In genomic region chr11:57645716-57646085, GRCh38 we compare ENCODE assay signal across 18 cellular contexts. TPM values are rescaled to one million over a fixed set of nuclear protein-coding genes. Genes with fewer than 3 reads are reported as not detected.
A peak's percentile ranks its signal among the peaks of the same experiment; 100 is the strongest.
DNase-seq lines count a peak whose midpoint lies in the region; TF ChIP-seq lines count a peak whose summit lies in the region.
"Had no signal": no experiment of that assay in that cellular context is flagged by ENCODE, and none has a peak within 500 bp of the region (broad histone marks: within the 10 kb centered on the region; RNA-seq: fewer than 3 reads in every experiment).

No MANE protein-coding gene starts in this region.

- H3K4me3 Mint-ChIP-seq in H9: peak overlapping the region in 1 of 2 experiments; percentile 18; a peak in 1 of 5 replicates
- H3K4me3 Mint-ChIP-seq in T-helper 2 cell treated with Interferon-gamma antibody and Interleukin-4, amounts not matched to agents 5 μg/mL and 100 μg/mL, for 36 hours: no peak overlapping the region
- H3K4me3 Mint-ChIP-seq: activated naive CD4-positive, alpha-beta T cell treated with anti-CD3 and anti-CD28 coated beads for 36 hours; effector memory CD8-positive, alpha-beta T cell; stimulated activated naive CD8-positive, alpha-beta T cell treated with anti-CD3 and anti-CD28 coated beads, Interleukin-15, Interleukin-2, amounts not matched to agents 100 ng/mL and 50 ng/mL, for 24 hours had no signal

- H2BK20ac ChIP-seq in H9 (ENCODE audit: low read depth, low read length, poor library complexity, severe bottlenecking): no peak overlapping the region

- H3K36me3 ChIP-seq in iPS-15b (ENCODE audit: control insufficient read depth, insufficient read depth, low read length): no peaks in the 10 kb centered on the region
- no peaks in the 10 kb centered on the region for H3K36me3 ChIP-seq in skeletal muscle tissue (ENCODE audit: control insufficient read depth in 3 of 3, insufficient read depth in 3 of 3, low read length in 3 of 3)

- no peak overlapping the region for H2AFZ ChIP-seq in H9 (ENCODE audit: low read length)

- H3K18ac ChIP-seq in H9 (ENCODE audit: insufficient read length, low read depth, low read length): no peak overlapping the region

- H4K8ac ChIP-seq in H9 (replicated peaks; ENCODE audit: insufficient read length, low read depth, low read length): no peak overlapping the region

- DNase-seq in H9 (no peak), HuH-7 (ENCODE audit: low spot score) (no peak), NCI-H2171 (lab: John Stamatoyannopoulos, UW) (no peak), NCI-H774 (lab: John Stamatoyannopoulos, UW) (no peak)
- no peak for DNase-seq in T-helper 2 cell treated with Interferon-gamma antibody and Interleukin-4, amounts not matched to agents 5 μg/mL and 100 μg/mL, for 36 hours (ENCODE audit: low spot score)
- DNase-seq: activated CD4-positive, CD25-positive, alpha-beta regulatory T cell; activated CD8-positive, alpha-beta memory T cell treated with anti-CD3 and anti-CD28 coated beads, Interleukin-2, amount 50 U/mL, for 4 hours; activated naive CD4-positive, alpha-beta T cell treated with anti-CD3 and anti-CD28 coated beads for 36 hours; body of pancreas; Calu3; effector memory CD8-positive, alpha-beta T cell; GF-D8; Karpas-422; NCI-H510A treated with DMSO at 0.1 percent for 48 hours had no signal

- H3K4me3 ChIP-seq in iPS-15b (ENCODE audit: low read depth, low read length) (no peak overlapping the region), skeletal muscle tissue (ENCODE audit: low read length in 3 of 3) (no peak overlapping the region)
- H3K4me3 ChIP-seq: body of pancreas had no signal

- no peaks in the 10 kb centered on the region; the same call in 1 of the 2 replicates for H3K79me2 ChIP-seq in H9 (ENCODE audit: insufficient read depth, low read length)

- peaks cover 20 to 45% (median 39%) of the 10 kb centered on the region in 3 experiments for H3K36me3 Mint-ChIP-seq in H9 (ENCODE audit: insufficient read depth in 1 of 3, low read depth in 3 of 3)
- H3K36me3 Mint-ChIP-seq in T-helper 2 cell treated with Interferon-gamma antibody and Interleukin-4, amounts not matched to agents 5 μg/mL and 100 μg/mL, for 36 hours (ENCODE audit: low read depth): no peaks in the 10 kb centered on the region

- no CpG with 5 or more reads among the region's 4 CpGs for WGBS in H9 (ENCODE audit: extremely low coverage, insufficient read length, low lambda C conversion rate)

- H4K5ac ChIP-seq in H9 (ENCODE audit: insufficient read length, low read depth, low read length): no peak overlapping the region

- peaks cover 16% of the 10 kb centered on the region for H3K23me2 ChIP-seq in H9 (ENCODE audit: insufficient read length, low read depth, low read length, poor library complexity, severe bottlenecking)

- H3K4ac ChIP-seq in H9 (ENCODE audit: low read depth, low read length): no peak overlapping the region

- no peak overlapping the region for H3K23ac ChIP-seq in H9 (ENCODE audit: insufficient read length, low read depth, low read length)

- no peak overlapping the region for H3K56ac ChIP-seq in H9 (ENCODE audit: insufficient read length, low read depth, low read length)

- H2BK15ac ChIP-seq in H9 (ENCODE audit: low read depth, low read length): no peak overlapping the region

- H3K4me1 ChIP-seq in H9 (ENCODE audit: insufficient read depth, low read length): peaks cover 21% of the 10 kb centered on the region
- H3K4me1 ChIP-seq in iPS-15b (ENCODE audit: control insufficient read depth, insufficient read depth, low read length): peaks cover 55% of the 10 kb centered on the region
- peaks cover 41 to 52% (median 44%) of the 10 kb centered on the region in 3 donors for H3K4me1 ChIP-seq in skeletal muscle tissue (ENCODE audit: control insufficient read depth in 3 of 3, insufficient read depth in 3 of 3, low read length in 3 of 3)

- no peak overlapping the region for H2AK5ac ChIP-seq in H9 (ENCODE audit: insufficient read length, low read length)

- H3K79me1 ChIP-seq in H9 (ENCODE audit: insufficient read depth, low read depth, low read length, poor library complexity, severe bottlenecking): no peaks in the 10 kb centered on the region

- no peak overlapping the region for H2BK5ac ChIP-seq in H9 (ENCODE audit: insufficient read length, low read length)

- no peak for TF ChIP-seq CTCF in H9 (conservative IDR thresholded peaks at IDR 0.05)

- no peak overlapping the region for H2BK12ac ChIP-seq in H9 (ENCODE audit: insufficient read length, low read depth, low read length)

- peaks cover 2% of the 10 kb centered on the region for H4K20me1 ChIP-seq in H9 (ENCODE audit: control insufficient read depth, insufficient read depth, insufficient read length)

- peaks cover 86 to 96% of the 10 kb centered on the region in 2 experiments for H3K4me1 Mint-ChIP-seq in H9
- peaks cover 26% of the 10 kb centered on the region for H3K4me1 Mint-ChIP-seq in T-helper 2 cell treated with Interferon-gamma antibody and Interleukin-4, amounts not matched to agents 5 μg/mL and 100 μg/mL, for 36 hours (ENCODE audit: low read depth)

- H3K9ac ChIP-seq in H9 (ENCODE audit: extremely low read depth, insufficient read length, low read length) (no peak overlapping the region), iPS-15b (ENCODE audit: low read depth, low read length) (peak overlapping the region; percentile 47), skeletal muscle tissue (ENCODE audit: low read depth in 1 of 3, low read length in 3 of 3) (no peak overlapping the region)

- H3K27ac ChIP-seq in H9 (ENCODE audit: insufficient read length, low read depth, low read length) (no peak overlapping the region), cingulate gyrus (ENCODE audit: low read depth, low read length) (peak overlapping the region; percentile 32), skeletal muscle tissue (ENCODE audit: low read depth, low read length) (peak overlapping the region; percentile 21)
- H3K27ac ChIP-seq: body of pancreas had no signal

- H3T11ph ChIP-seq in H9 (ENCODE audit: low read length): no peak overlapping the region

- no peak overlapping the region for H3K14ac ChIP-seq in H9 (ENCODE audit: insufficient read depth, low read length)

- H3K27me3 ChIP-seq in H9 (ENCODE audit: insufficient read depth, low read length): no peaks in the 10 kb centered on the region
- H3K27me3 ChIP-seq in iPS-15b (ENCODE audit: control insufficient read depth, insufficient read depth, low read length): no peaks in the 10 kb centered on the region
- peaks cover 40 to 48% (median 44%) of the 10 kb centered on the region in 3 donors for H3K27me3 ChIP-seq in skeletal muscle tissue (ENCODE audit: control insufficient read depth in 3 of 3, insufficient read depth in 3 of 3, low read length in 3 of 3)

- no peaks in the 10 kb centered on the region for H3K9me3 ChIP-seq in H9 (ENCODE audit: control insufficient read depth, low read depth, low read length)
- no peaks in the 10 kb centered on the region for H3K9me3 ChIP-seq in iPS-15b (ENCODE audit: control insufficient read depth, insufficient read depth, low read length)
- H3K9me3 ChIP-seq in skeletal muscle tissue (ENCODE audit: control insufficient read depth in 3 of 3, low read length in 3 of 3): no peaks in the 10 kb centered on the region
- H3K9me3 ChIP-seq: body of pancreas had no signal

- no peaks in the 10 kb centered on the region for H3K9me3 Mint-ChIP-seq in H9
- H3K9me3 Mint-ChIP-seq in T-helper 2 cell treated with Interferon-gamma antibody and Interleukin-4, amounts not matched to agents 5 μg/mL and 100 μg/mL, for 36 hours: no peaks in the 10 kb centered on the region
- H3K9me3 Mint-ChIP-seq: activated naive CD4-positive, alpha-beta T cell treated with anti-CD3 and anti-CD28 coated beads for 36 hours; effector memory CD8-positive, alpha-beta T cell; stimulated activated naive CD8-positive, alpha-beta T cell treated with anti-CD3 and anti-CD28 coated beads, Interleukin-15, Interleukin-2, amounts not matched to agents 100 ng/mL and 50 ng/mL, for 24 hours had no signal

- no peak overlapping the region for H2BK120ac ChIP-seq in H9 (ENCODE audit: low read depth, low read length, poor library complexity, severe bottlenecking)

- H3K4me2 ChIP-seq in H9 (ENCODE audit: insufficient read depth, insufficient read length, low read length): no peak overlapping the region

- peak overlapping the region; percentile 9 to 93 (median 73); a peak in 3 of 7 replicates for H3K27ac Mint-ChIP-seq in H9
- H3K27ac Mint-ChIP-seq in T-helper 2 cell treated with Interferon-gamma antibody and Interleukin-4, amounts not matched to agents 5 μg/mL and 100 μg/mL, for 36 hours: no peak overlapping the region
- H3K27ac Mint-ChIP-seq: activated naive CD4-positive, alpha-beta T cell treated with anti-CD3 and anti-CD28 coated beads for 36 hours; effector memory CD8-positive, alpha-beta T cell; stimulated activated naive CD8-positive, alpha-beta T cell treated with anti-CD3 and anti-CD28 coated beads, Interleukin-15, Interleukin-2, amounts not matched to agents 100 ng/mL and 50 ng/mL, for 24 hours had no signal

- peaks cover 2% of the 10 kb centered on the region for H3K27me3 Mint-ChIP-seq in H9 (ENCODE audit: low read depth)
- H3K27me3 Mint-ChIP-seq in T-helper 2 cell treated with Interferon-gamma antibody and Interleukin-4, amounts not matched to agents 5 μg/mL and 100 μg/mL, for 36 hours (ENCODE audit: low read depth): peaks cover 59% of the 10 kb centered on the region

- H4K91ac ChIP-seq in H9 (ENCODE audit: insufficient read length, low read depth, low read length): no peak overlapping the region

RNA-seq across cellular contexts. Expression of gene YPEL4, which starts 4.0 kb away (rescaled TPM):
- 0.13 TPM in 1 of 2 replicates, not detected in the other for total RNA-seq in H9 (2021)
- total RNA-seq in skeletal muscle tissue: 0.52 TPM

RNA-seq across cellular contexts. Expression of gene CLP1, which starts 11.9 kb away (rescaled TPM):
- total RNA-seq in H9 (2021): 35.5 and 37.4 TPM in 2 replicates
- 20.4 TPM for total RNA-seq in skeletal muscle tissue

RNA-seq across cellular contexts. Expression of gene ZDHHC5, which starts 22.2 kb away (rescaled TPM):
- total RNA-seq in H9 (2021) (65.2 and 67.2 TPM in 2 replicates), skeletal muscle tissue (19.3 TPM)

RNA-seq across cellular contexts. Expression of gene SERPING1, which starts 48.2 kb away (rescaled TPM):
- 35.2 and 37.9 TPM in 2 replicates for total RNA-seq in H9 (2021)
- total RNA-seq in skeletal muscle tissue: 15.1 TPM
